In the genomic region with DNA sequence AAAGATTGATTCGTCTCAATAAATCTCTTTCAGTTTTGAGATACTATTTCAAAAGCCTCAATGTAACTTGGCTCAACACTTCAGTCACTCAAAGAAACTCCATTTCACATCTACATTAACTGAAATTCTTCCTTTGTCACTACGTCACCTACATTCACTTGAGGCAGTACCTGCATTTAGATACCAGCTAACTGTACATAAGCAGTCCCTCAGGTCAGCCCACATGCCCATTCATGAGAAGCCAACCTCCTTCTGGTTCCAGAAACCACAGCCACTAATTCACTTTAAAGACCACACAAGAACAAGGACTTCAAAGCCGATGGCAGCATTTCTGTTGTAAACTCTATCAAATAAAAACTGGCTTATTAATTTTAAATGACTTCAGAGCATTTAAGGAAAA, we compare ENCODE assay signal across 30 cellular contexts. TPM values are rescaled to one million over a fixed set of nuclear protein-coding genes. Genes with fewer than 3 reads are reported as not detected.
DNase-seq lines count a peak whose midpoint lies in the region; ATAC-seq and TF ChIP-seq lines count a peak whose summit lies in the region.
"Had no signal": no experiment of that assay in that cellular context is flagged by ENCODE, and none has a peak within 500 bp of the region (broad histone marks: within the 10 kb centered on the region; RNA-seq: fewer than 3 reads in every experiment).

No MANE protein-coding gene starts in this region.

- no peaks in the 10 kb centered on the region for H3K27me3 ChIP-seq in suprapubic skin
- H3K27me3 ChIP-seq in hepatocyte = no peaks in the 10 kb centered on the region
- H3K27me3 ChIP-seq: breast epithelium, colonic mucosa, esophagus squamous epithelium, gastroesophageal sphincter, neural progenitor cell, sigmoid colon, upper lobe of left lung had no signal

- no peak for TF ChIP-seq POLR2A in suprapubic skin (IDR thresholded peaks at IDR 0.05)

- TF ChIP-seq CTCF in HFFc6 (IDR thresholded peaks at IDR 0.05) (no peak), natural killer cell (IDR thresholded peaks at IDR 0.05) (no peak), suprapubic skin (IDR thresholded peaks at IDR 0.05) (no peak), hepatocyte (IDR thresholded peaks at IDR 0.05; ENCODE audit: poor library complexity) (no peak)

- H3K4me2 ChIP-seq in hepatocyte = no peak overlapping the region
- H3K4me2 ChIP-seq: neural progenitor cell had no signal

- peak overlapping the region; percentile 74 for H3K27ac Mint-ChIP-seq in T-helper 1 cell treated with Interleukin-12 subunit alpha and Interleukin-12 subunit beta and Interleukin-4 antibody, amounts not matched to agents 30 μg/mL and 1 μg/mL, for 36 hours
- peak overlapping the region; percentile 75 for H3K27ac Mint-ChIP-seq in HFFc6
- peak overlapping the region; percentile 36 for H3K27ac Mint-ChIP-seq in central memory CD8-positive, alpha-beta T cell (ENCODE audit: low read depth)
- H3K27ac Mint-ChIP-seq in natural killer cell = peak overlapping the region; percentile 81 to 92
- H3K27ac Mint-ChIP-seq: neural progenitor cell had no signal

- H3K36me3 ChIP-seq in suprapubic skin (peaks cover 65% of the 10 kb centered on the region), hepatocyte (replicated peaks; ENCODE audit: insufficient read depth, low read depth) (no peaks in the 10 kb centered on the region)
- H3K36me3 ChIP-seq: breast epithelium, colonic mucosa, neural progenitor cell, prostate gland had no signal

- H3K4me3 ChIP-seq in suprapubic skin (no peak overlapping the region), hepatocyte (no peak overlapping the region)
- H3K4me3 ChIP-seq: breast epithelium, colonic mucosa, esophagus squamous epithelium, gastroesophageal sphincter, neural progenitor cell, prostate gland, sigmoid colon, upper lobe of left lung had no signal

- no peak for TF ChIP-seq EP300 in suprapubic skin (IDR thresholded peaks at IDR 0.05)

- H3K79me2 ChIP-seq in hepatocyte = peaks cover 7% of the 10 kb centered on the region

- DNase-seq in T-helper 1 cell (no peak), HFFc6 (no peak), natural killer cell (no peak), suprapubic skin (ENCODE audit: low spot score in 2 of 2) (no peak), hepatocyte (ENCODE audit: low spot score) (no peak)
- DNase-seq in central memory CD8-positive, alpha-beta T cell (ENCODE audit: low spot score in 2 of 2) = no peak
- DNase-seq: 8988T; activated CD4-positive, CD25-positive, alpha-beta regulatory T cell treated with anti-CD3 and anti-CD28 coated beads, Interleukin-2, amount 50 U/mL, for 72 hours; activated CD8-positive, alpha-beta memory T cell treated with anti-CD3 and anti-CD28 coated beads, Interleukin-2, amount 50 U/mL, for 48 hours; activated naive CD4-positive, alpha-beta T cell; colonic mucosa; DMS53; endodermal cell; esophagus squamous epithelium; GF-D8; NCI-H187; NCI-H2171 treated with DMSO at 0.1 percent for 48 hours; NCI-H526; SHP77 treated with DMSO at 0.1 percent for 48 hours; sigmoid colon; stimulated activated CD4-positive, alpha-beta T cell treated with anti-CD3 and anti-CD28 coated beads, Interleukin-15, amount 100 ng/mL, for 24 hours; SW 1271; upper lobe of left lung had no signal

- no peaks in the 10 kb centered on the region for H3K9me3 ChIP-seq in suprapubic skin
- no peaks in the 10 kb centered on the region for H3K9me3 ChIP-seq in hepatocyte (ENCODE audit: low read depth)
- H3K9me3 ChIP-seq: breast epithelium, colonic mucosa, esophagus squamous epithelium, gastroesophageal sphincter, prostate gland, sigmoid colon, upper lobe of left lung had no signal

- H3K4me1 ChIP-seq in suprapubic skin (no peaks in the 10 kb centered on the region), hepatocyte (ENCODE audit: insufficient read depth) (no peaks in the 10 kb centered on the region)
- H3K4me1 ChIP-seq: breast epithelium, colonic mucosa, prostate gland had no signal

- H3K4me3 Mint-ChIP-seq in T-helper 1 cell treated with Interleukin-12 subunit alpha and Interleukin-12 subunit beta and Interleukin-4 antibody, amounts not matched to agents 30 μg/mL and 1 μg/mL, for 36 hours = no peak overlapping the region
- H3K4me3 Mint-ChIP-seq in HFFc6 (no peak overlapping the region), natural killer cell (peak overlapping the region; percentile 70)
- H3K4me3 Mint-ChIP-seq in central memory CD8-positive, alpha-beta T cell = peak overlapping the region; percentile 57
- H3K4me3 Mint-ChIP-seq: endodermal cell, neural progenitor cell had no signal

- H3K9me3 Mint-ChIP-seq in T-helper 1 cell treated with Interleukin-12 subunit alpha and Interleukin-12 subunit beta and Interleukin-4 antibody, amounts not matched to agents 30 μg/mL and 1 μg/mL, for 36 hours = no peaks in the 10 kb centered on the region
- H3K9me3 Mint-ChIP-seq in HFFc6 (no peaks in the 10 kb centered on the region), natural killer cell (no peaks in the 10 kb centered on the region)
- H3K9me3 Mint-ChIP-seq in central memory CD8-positive, alpha-beta T cell = no peaks in the 10 kb centered on the region
- H3K9me3 Mint-ChIP-seq: endodermal cell, neural progenitor cell had no signal

- H2AFZ ChIP-seq in hepatocyte = no peak overlapping the region
- H2AFZ ChIP-seq: neural progenitor cell had no signal

- no peaks in the 10 kb centered on the region for H3K9me2 ChIP-seq in hepatocyte (replicated peaks; ENCODE audit: insufficient read depth)

- ATAC-seq in central memory CD8-positive, alpha-beta T cell (replicated peaks; ENCODE audit: extremely low read depth, poor library complexity, severe bottlenecking) = no peak
- ATAC-seq in natural killer cell (no peak), GM21825 (IDR thresholded peaks at IDR 0.05; ENCODE audit: unreplicated experiment) (no peak)
- ATAC-seq: gastroesophageal sphincter, Panc1 had no signal

- H3K27me3 Mint-ChIP-seq in T-helper 1 cell treated with Interleukin-12 subunit alpha and Interleukin-12 subunit beta and Interleukin-4 antibody, amounts not matched to agents 30 μg/mL and 1 μg/mL, for 36 hours (ENCODE audit: low read depth) = no peaks in the 10 kb centered on the region
- no peaks in the 10 kb centered on the region; the same call in 1 of the 2 replicates for H3K27me3 Mint-ChIP-seq in HFFc6 (ENCODE audit: insufficient read depth)
- no peaks in the 10 kb centered on the region for H3K27me3 Mint-ChIP-seq in central memory CD8-positive, alpha-beta T cell
- no peaks in the 10 kb centered on the region for H3K27me3 Mint-ChIP-seq in natural killer cell (ENCODE audit: low read depth in 2 of 2)

- WGBS in suprapubic skin = 85% methylated on average over 3 of the region's 3 CpGs
- WGBS in hepatocyte (ENCODE audit: low lambda C conversion rate, missing lambda C conversion rate) = 96% methylated on average over 3 of the region's 3 CpGs

- peaks cover 32% of the 10 kb centered on the region for H3K4me1 Mint-ChIP-seq in T-helper 1 cell treated with Interleukin-12 subunit alpha and Interleukin-12 subunit beta and Interleukin-4 antibody, amounts not matched to agents 30 μg/mL and 1 μg/mL, for 36 hours (ENCODE audit: low read depth)
- H3K4me1 Mint-ChIP-seq in HFFc6 (ENCODE audit: low read depth) = peaks cover 14% of the 10 kb centered on the region
- H3K4me1 Mint-ChIP-seq in central memory CD8-positive, alpha-beta T cell = peaks cover 59% of the 10 kb centered on the region
- H3K4me1 Mint-ChIP-seq in natural killer cell = peaks cover 79 to 89% of the 10 kb centered on the region in 2 donors

- H3K27ac ChIP-seq in suprapubic skin = no peak overlapping the region
- H3K27ac ChIP-seq in hepatocyte = no peak overlapping the region
- H3K27ac ChIP-seq: breast epithelium, colonic mucosa, neural progenitor cell, prostate gland had no signal

- peaks cover 34% of the 10 kb centered on the region for H3K36me3 Mint-ChIP-seq in T-helper 1 cell treated with Interleukin-12 subunit alpha and Interleukin-12 subunit beta and Interleukin-4 antibody, amounts not matched to agents 30 μg/mL and 1 μg/mL, for 36 hours (ENCODE audit: low read depth)
- peaks cover 37% of the 10 kb centered on the region for H3K36me3 Mint-ChIP-seq in HFFc6 (ENCODE audit: low read depth)
- H3K36me3 Mint-ChIP-seq in central memory CD8-positive, alpha-beta T cell (ENCODE audit: insufficient read depth) = peaks cover 20% of the 10 kb centered on the region
- no peaks in the 10 kb centered on the region for H3K36me3 Mint-ChIP-seq in natural killer cell

- no peaks in the 10 kb centered on the region for H4K20me1 ChIP-seq in hepatocyte (ENCODE audit: insufficient read depth, poor library complexity, severe bottlenecking)

- intact Hi-C loops in natural killer cell (cut with micrococcal nuclease) = loop anchor here (2.0 kb wide), 1 partner anchor 43 kb away; a partner anchor contains a TSS

RNA-seq across cellular contexts. Expression of a gene that starts 43.0 kb away (rescaled TPM):
- 10 to 100 TPM; 42.1 to 53.9 (median 47.0) TPM for total RNA-seq in HFFc6 (2021; fragmentation: NEBNext Ultra II Directional; extraction: Animal tissue kit (Norgen Biotek cat#: 25700))
- total RNA-seq in natural killer cell (100 to 1,000 TPM; 111 to 160 (median 137) TPM), suprapubic skin (10 to 100 TPM; 50.2 to 57.5 (median 54.8) TPM), hepatocyte (60.2 and 67.3 TPM in 2 replicates)
- polyA plus RNA-seq in hepatocyte = 43.6 and 47.0 TPM in 2 replicates

RNA-seq across cellular contexts. Expression of a gene that starts 43.5 kb away (rescaled TPM):
- total RNA-seq in HFFc6 (2021; fragmentation: NEBNext Ultra II Directional; extraction: Animal tissue kit (Norgen Biotek cat#: 25700)) = 10 to 100 TPM; 74.9 to 93.1 (median 86.4) TPM
- total RNA-seq in natural killer cell (100 to 1,000 TPM; 155 to 168 (median 165) TPM), suprapubic skin (10 to 100 TPM; 23.4 to 66.3 (median 39.0) TPM), hepatocyte (15.6 and 22.0 TPM in 2 replicates)
- polyA plus RNA-seq in hepatocyte = 10.1 and 11.1 TPM in 2 replicates

Comparison
In these comparisons a context has a peak if more than half of its experiments do, and no peak if none do; other contexts are left out.
1. H3K27ac Mint-ChIP-seq: peak in every context shown above with its lines; median percentile 86 in natural killer cell; 75 in HFFc6; 74 in T-helper 1 cell treated with Interleukin-12 subunit alpha and Interleukin-12 subunit beta and Interleukin-4 antibody, amounts not matched to agents 30 μg/mL and 1 μg/mL, for 36 hours; 36 in central memory CD8-positive, alpha-beta T cell.
2. H3K4me3 Mint-ChIP-seq: peak in central memory CD8-positive, alpha-beta T cell (single experiment) and natural killer cell (single experiment); none in T-helper 1 cell treated with Interleukin-12 subunit alpha and Interleukin-12 subunit beta and Interleukin-4 antibody, amounts not matched to agents 30 μg/mL and 1 μg/mL, for 36 hours (single experiment) and HFFc6 (single experiment).